ENCODE assay signal across 9 cellular contexts in genomic region chr14:100159865-100160533, GRCh38. TPM values are rescaled to one million over a fixed set of nuclear protein-coding genes. Genes with fewer than 3 reads are reported as not detected.
DNase-seq lines count a peak whose midpoint lies in the region; ATAC-seq, FAIRE-seq and TF ChIP-seq lines count a peak whose summit lies in the region.
"Had no signal": no experiment of that assay in that cellular context is flagged by ENCODE, and none has a peak within 500 bp of the region (broad histone marks: within the 10 kb centered on the region; RNA-seq: fewer than 3 reads in every experiment).

No MANE protein-coding gene starts in this region.

- H3K4me1 ChIP-seq in heart left ventricle (peaks cover 0 to 15% (median 7%) of the 10 kb centered on the region in 12 donors), upper lobe of right lung (peaks cover 13% of the 10 kb centered on the region)

- H3K4me1 Mint-ChIP-seq in WTC11: peaks cover 10% of the 10 kb centered on the region; the same call in 1 of the 2 replicates

- no peak for FAIRE-seq in D721Med (lab: Jason Lieb, UNC)
- FAIRE-seq: endometrium had no signal

- H3K4me3 ChIP-seq in heart left ventricle (peak overlapping the region in 11 of 12 donors; percentile 22 to 49 (median 43)), upper lobe of right lung (peak overlapping the region; percentile 46)

- 8 to 56% (median 26%) methylated on average over 3 to 39 of the region's 39 CpGs for WGBS in heart left ventricle, 4 donors

- TF ChIP-seq CTCF in heart left ventricle (IDR thresholded peaks at IDR 0.05) (no peak), WTC11 (IDR thresholded peaks at IDR 0.05) (no peak), upper lobe of right lung (IDR thresholded peaks at IDR 0.05) (no peak), D721Med (IDR thresholded peaks at IDR 0.05; ENCODE audit: insufficient read depth, missing control alignments) (no peak)

- peaks cover under 1% of the 10 kb centered on the region; the same call in 1 of the 2 replicates for H3K36me3 Mint-ChIP-seq in WTC11

- peaks cover 76% of the 10 kb centered on the region for H3K27me3 Mint-ChIP-seq in WTC11 (ENCODE audit: low read depth)

- H3K9me3 Mint-ChIP-seq in WTC11: peaks cover 1% of the 10 kb centered on the region

- peak in 1 of 5 donors; percentile 18 for DNase-seq in heart left ventricle
- no peak for DNase-seq in left ventricle myocardium superior
- DNase-seq in WTC11 (ENCODE audit: low spot score): peak; percentile 67
- DNase-seq in kidney tubule cell (ENCODE audit: low spot score): peak; percentile 31
- no peak for DNase-seq in upper lobe of right lung
- DNase-seq in D721Med (ENCODE audit: insufficient read length, low spot score): no peak
- no peak for DNase-seq in OCI-M1 (lab: John Stamatoyannopoulos, UW)
- no peak for DNase-seq in T-helper 9 cell

- intact Hi-C loops in heart left ventricle (cut with DNase I): no loop called here
- intact Hi-C loops in left ventricle myocardium superior (cut with micrococcal nuclease): no loop called here
- intact Hi-C loops in upper lobe of right lung (cut with DNase I): no loop called here

- H3K4me3 Mint-ChIP-seq in WTC11: peak overlapping the region; percentile 66

- no peak overlapping the region for H3K27ac Mint-ChIP-seq in WTC11

- no peak overlapping the region for H3K27ac ChIP-seq in heart left ventricle
- H3K27ac ChIP-seq in upper lobe of right lung: no peak overlapping the region

- POLR2A ChIA-PET in WTC11 (lab: Charles Lee): interaction anchor here (0.5 to 1.1 kb wide), 3 partner anchors 51 to 123 kb away, joined by 3 to 4 read pairs (median 3); no protein-coding TSS in a partner anchor

- no peak for TF ChIP-seq POLR2A in heart left ventricle (IDR thresholded peaks at IDR 0.05)

- CTCF ChIA-PET in WTC11 (lab: Charles Lee): interaction anchor here (0.6 to 2.5 kb wide), 16 partner anchors 12 to 222 kb away, joined by 3 to 31 read pairs (median 4); no protein-coding TSS in a partner anchor

- H3K36me3 ChIP-seq in heart left ventricle (no peaks in the 10 kb centered on the region), upper lobe of right lung (no peaks in the 10 kb centered on the region)

- H3K27me3 ChIP-seq in heart left ventricle: peaks cover 18 to 48% (median 26%) of the 10 kb centered on the region in 9 donors
- H3K27me3 ChIP-seq in upper lobe of right lung: peaks cover 26% of the 10 kb centered on the region

- H3K9me3 ChIP-seq in heart left ventricle (peaks cover 0 to 4% (median 2%) of the 10 kb centered on the region in 12 donors), upper lobe of right lung (peaks cover 1% of the 10 kb centered on the region)

- ATAC-seq in heart left ventricle: no peak
- no peak for ATAC-seq in left ventricle myocardium superior
- peak; percentile 66 for ATAC-seq in WTC11
- ATAC-seq in upper lobe of right lung: peak; percentile 34

TF ChIP-seq in WTC11, 78 proteins besides CTCF, POLR2A, EP300 and RAD21:
- peak; percentile 34; the same call in 1 of the 2 replicates for TF ChIP-seq SP1 (CRISPR knock-in tag; conservative IDR thresholded peaks at IDR 0.05)
- TF ChIP-seq EMX1 (CRISPR knock-in tag; IDR thresholded peaks at IDR 0.05): no peak
- 0 out of 2 replicates have a peak, but pooled peaks have one; percentile 32 for TF ChIP-seq KAT7 (CRISPR knock-in tag; IDR thresholded peaks at IDR 0.05; ENCODE audit: borderline replicate concordance)
- TF ChIP-seq ZNF232 (CRISPR knock-in tag; IDR thresholded peaks at IDR 0.05): 0 out of 2 replicates have a peak, but pooled peaks have one; percentile 28
- TF ChIP-seq, protein P1, sequence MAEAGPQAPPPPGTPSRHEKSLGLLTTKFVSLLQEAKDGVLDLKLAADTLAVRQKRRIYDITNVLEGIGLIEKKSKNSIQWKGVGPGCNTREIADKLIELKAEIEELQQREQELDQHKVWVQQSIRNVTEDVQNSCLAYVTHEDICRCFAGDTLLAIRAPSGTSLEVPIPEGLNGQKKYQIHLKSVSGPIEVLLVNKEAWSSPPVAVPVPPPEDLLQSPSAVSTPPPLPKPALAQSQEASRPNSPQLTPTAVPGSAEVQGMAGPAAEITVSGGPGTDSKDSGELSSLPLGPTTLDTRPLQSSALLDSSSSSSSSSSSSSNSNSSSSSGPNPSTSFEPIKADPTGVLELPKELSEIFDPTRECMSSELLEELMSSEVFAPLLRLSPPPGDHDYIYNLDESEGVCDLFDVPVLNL (CRISPR knock-in tag; IDR thresholded peaks at IDR 0.05; ENCODE audit: borderline replicate concordance, low read depth): no peak
- no peak for TF ChIP-seq ATF2 (CRISPR knock-in tag; IDR thresholded peaks at IDR 0.05; ENCODE audit: borderline replicate concordance, low read depth)

RNA-seq across cellular contexts. Expression of gene DEGS2, which starts 0.6 kb away (rescaled TPM):
- total RNA-seq in heart left ventricle (under 1 TPM in 3 of 9 donors, not detected in 6; 0.22 to 0.48 (median 0.37) TPM), left ventricle myocardium superior (not detected), WTC11 (2021) (0.53 to 1.6 TPM (median 0.55 TPM) in 3 replicates), upper lobe of right lung (1.7 TPM)
- under 1 TPM in 1 of 2 donors, not detected in 1; 0.08 TPM for polyA plus RNA-seq in heart left ventricle

Comparison
In these comparisons a context has a peak if more than half of its experiments do, and no peak if none do; other contexts are left out.
1. ATAC-seq: peak in WTC11 (single experiment) and upper lobe of right lung (single experiment); none in heart left ventricle (0 of 4) and left ventricle myocardium superior (single experiment).
2. DNase-seq: peak in WTC11 (single experiment) and kidney tubule cell (single experiment); none in left ventricle myocardium superior (single experiment), upper lobe of right lung (single experiment), D721Med (single experiment), OCI-M1 (single experiment) and T-helper 9 cell (single experiment).